Comparison of ENCODE assay signal across 8 cellular contexts in genomic region chr2:199955007-199955338, GRCh38. TPM values are rescaled to one million over a fixed set of nuclear protein-coding genes. Genes with fewer than 3 reads are reported as not detected.
A peak's percentile ranks its signal among the peaks of the same experiment; 100 is the strongest.
DNase-seq lines count a peak whose midpoint lies in the region; TF ChIP-seq lines count a peak whose summit lies in the region.

No MANE protein-coding gene starts in this region.

- no peak overlapping the region for H2AK5ac ChIP-seq in H9 (ENCODE audit: insufficient read length, low read length)

- H3K4me1 Mint-ChIP-seq in H9: peaks cover 25 to 29% of the 10 kb centered on the region in 2 experiments

- H3K14ac ChIP-seq in H9 (ENCODE audit: insufficient read depth, low read length): peak overlapping the region; percentile 86; the same call in 1 of the 2 replicates

- H2BK15ac ChIP-seq in H9 (ENCODE audit: low read depth, low read length): no peak overlapping the region

- H3K79me1 ChIP-seq in H9 (ENCODE audit: insufficient read depth, low read depth, low read length, poor library complexity, severe bottlenecking): peaks cover 8% of the 10 kb centered on the region

- no peak overlapping the region for H4K91ac ChIP-seq in H9 (ENCODE audit: insufficient read length, low read depth, low read length)

- H3K23me2 ChIP-seq in H9 (ENCODE audit: insufficient read length, low read depth, low read length, poor library complexity, severe bottlenecking): peaks cover 8% of the 10 kb centered on the region

- H3K79me2 ChIP-seq in H9 (ENCODE audit: insufficient read depth, low read length): peaks cover 22% of the 10 kb centered on the region; the same call in 1 of the 2 replicates
- H3K79me2 ChIP-seq in MM.1S (ENCODE audit: low read length): peaks cover 77% of the 10 kb centered on the region

- H3K9me3 ChIP-seq in H9 (ENCODE audit: control insufficient read depth, low read depth, low read length): no peaks in the 10 kb centered on the region
- H3K9me3 ChIP-seq in MM.1S (replicated peaks; ENCODE audit: insufficient read depth, low read length): no peaks in the 10 kb centered on the region
- H3K9me3 ChIP-seq in liver (ENCODE audit: control insufficient read depth in 4 of 4, low read length in 3 of 4): no peaks in the 10 kb centered on the region
- H3K9me3 ChIP-seq in tibial artery: no peaks in the 10 kb centered on the region

- no peak overlapping the region for H3K23ac ChIP-seq in H9 (ENCODE audit: insufficient read length, low read depth, low read length)

- H3K27ac ChIP-seq in H9 (ENCODE audit: insufficient read length, low read depth, low read length) (peak overlapping the region; percentile 16), MM.1S (ENCODE audit: low read length) (peak overlapping the region; percentile 84; the same call in 1 of the 2 replicates), brain microvascular endothelial cell (peak overlapping the region; percentile 91), liver (ENCODE audit: low read depth in 1 of 2, low read length in 2 of 2) (peak overlapping the region; percentile 92 to 93), tibial artery (peak overlapping the region; percentile 83 to 89)

- H3K4ac ChIP-seq in H9 (ENCODE audit: low read depth, low read length): no peak overlapping the region

- H3K4me1 ChIP-seq in H9 (ENCODE audit: insufficient read depth, low read length) (peaks cover 3% of the 10 kb centered on the region; the same call in 1 of the 2 replicates), MM.1S (ENCODE audit: low read length) (peaks cover 5% of the 10 kb centered on the region; the same call in 1 of the 2 replicates), liver (ENCODE audit: control insufficient read depth in 4 of 4, insufficient read depth in 4 of 4, low read length in 3 of 4) (peaks cover 5 to 46% (median 27%) of the 10 kb centered on the region in 4 donors), tibial artery (peaks cover 0 to 44% (median 34%) of the 10 kb centered on the region in 4 donors)

- no peak overlapping the region for H2BK5ac ChIP-seq in H9 (ENCODE audit: insufficient read length, low read length)

- H3T11ph ChIP-seq in H9 (ENCODE audit: low read length): no peak overlapping the region

- no peaks in the 10 kb centered on the region for H3K27me3 Mint-ChIP-seq in H9 (ENCODE audit: low read depth)

- H2AFZ ChIP-seq in H9 (ENCODE audit: low read length): peak overlapping the region; percentile 1
- peak overlapping the region; percentile 66 for H2AFZ ChIP-seq in MM.1S (ENCODE audit: low read length)

- peak overlapping the region; percentile 98 for H3K4me3 Mint-ChIP-seq in H9

- H3K56ac ChIP-seq in H9 (ENCODE audit: insufficient read length, low read depth, low read length): no peak overlapping the region

- H4K20me1 ChIP-seq in H9 (ENCODE audit: control insufficient read depth, insufficient read depth, insufficient read length) (no peaks in the 10 kb centered on the region), MM.1S (ENCODE audit: insufficient read depth, low read length) (no peaks in the 10 kb centered on the region)

- H3F3A ChIP-seq in MM.1S (ENCODE audit: insufficient read depth, low read length): no peaks in the 10 kb centered on the region

- H3K4me2 ChIP-seq in H9 (ENCODE audit: insufficient read depth, insufficient read length, low read length): peak overlapping the region; percentile 82
- H3K4me2 ChIP-seq in MM.1S (ENCODE audit: low read depth, low read length): peak overlapping the region; percentile 73; the same call in 1 of the 2 replicates

- no peak overlapping the region for H2BK12ac ChIP-seq in H9 (ENCODE audit: insufficient read length, low read depth, low read length)

- DNase-seq in SIG-M5 treated with dmso at 0.1 percent for 504 hours (lab: John Stamatoyannopoulos, UW; ENCODE audit: unreplicated experiment) (peak; percentile 77), SIG-M5 (lab: John Stamatoyannopoulos, UW) (no peak), H9 (no peak), MM.1S (no peak), brain microvascular endothelial cell (no peak), tibial artery (no peak), HT-29 (ENCODE audit: low spot score) (no peak)

- H3K27ac Mint-ChIP-seq in H9: peak overlapping the region; percentile 99

- H3K27me3 ChIP-seq in H9 (ENCODE audit: insufficient read depth, low read length) (no peaks in the 10 kb centered on the region), MM.1S (replicated peaks; ENCODE audit: insufficient read depth, low read length) (no peaks in the 10 kb centered on the region), brain microvascular endothelial cell (replicated peaks) (no peaks in the 10 kb centered on the region), liver (ENCODE audit: control insufficient read depth in 4 of 4, insufficient read depth in 4 of 4, low read length in 3 of 4) (no peaks in the 10 kb centered on the region), tibial artery (no peaks in the 10 kb centered on the region)

- peak overlapping the region; percentile 52 for H3K18ac ChIP-seq in H9 (ENCODE audit: insufficient read length, low read depth, low read length)

- intact Hi-C loops in tibial artery (cut with DNase I; ENCODE audit: low total_unique reads): no loop called here

- H2BK20ac ChIP-seq in H9 (ENCODE audit: low read depth, low read length, poor library complexity, severe bottlenecking): no peak overlapping the region

- H2BK120ac ChIP-seq in H9 (ENCODE audit: low read depth, low read length, poor library complexity, severe bottlenecking): no peak overlapping the region

- no CpG with 5 or more reads among the region's 13 CpGs for WGBS in H9 (ENCODE audit: extremely low coverage, insufficient read length, low lambda C conversion rate)
- WGBS in liver: under 1% methylated on average over 13 of the region's 13 CpGs

- no peaks in the 10 kb centered on the region for H3K9me2 ChIP-seq in MM.1S (replicated peaks; ENCODE audit: insufficient read depth, low read length)

- no peaks in the 10 kb centered on the region for H3K9me3 Mint-ChIP-seq in H9

- TF ChIP-seq RAD21 in liver (IDR thresholded peaks at IDR 0.05): no peak

- H3K4me3 ChIP-seq in MM.1S (ENCODE audit: low read length) (peak overlapping the region; percentile 87), brain microvascular endothelial cell (ENCODE audit: low read depth, low read length) (peak overlapping the region; percentile 94), liver (ENCODE audit: low read depth in 1 of 3, low read length in 3 of 3) (peak overlapping the region; percentile 84 to 99 (median 96)), tibial artery (peak overlapping the region; percentile 77 to 89)

- peaks cover 4% of the 10 kb centered on the region; the same call in 1 of the 2 replicates for H3K36me3 ChIP-seq in MM.1S (replicated peaks; ENCODE audit: insufficient read depth, low read length)
- peaks cover 8% of the 10 kb centered on the region for H3K36me3 ChIP-seq in brain microvascular endothelial cell (replicated peaks)
- H3K36me3 ChIP-seq in liver (ENCODE audit: control insufficient read depth in 4 of 4, insufficient read depth in 3 of 4, low read depth in 1 of 4, low read length in 3 of 4): peaks cover 6 to 11% (median 8%) of the 10 kb centered on the region in 4 donors
- H3K36me3 ChIP-seq in tibial artery: peaks cover under 1 to 15% (median 9%) of the 10 kb centered on the region in 3 donors

- TF ChIP-seq CTCF in H9 (conservative IDR thresholded peaks at IDR 0.05): no peak
- no peak for TF ChIP-seq CTCF in MM.1S (IDR thresholded peaks at IDR 0.05; ENCODE audit: low read length)
- no peak for TF ChIP-seq CTCF in brain microvascular endothelial cell (IDR thresholded peaks at IDR 0.05; ENCODE audit: low read depth, low read length, missing control alignments)
- TF ChIP-seq CTCF in liver (IDR thresholded peaks at IDR 0.05; ENCODE audit: low read depth, low read length, missing input control): no peak
- TF ChIP-seq CTCF in tibial artery (IDR thresholded peaks at IDR 0.05): no peak

- no peak overlapping the region for H4K5ac ChIP-seq in H9 (ENCODE audit: insufficient read length, low read depth, low read length)

- in situ Hi-C loops in brain microvascular endothelial cell (cut with HindIII; ENCODE audit: low pct_ligation_motif_present, low sequenced_read_pairs): no loop called here

- H3K9ac ChIP-seq in H9 (ENCODE audit: extremely low read depth, insufficient read length, low read length): peak overlapping the region; percentile 93
- peak overlapping the region; percentile 89 for H3K9ac ChIP-seq in MM.1S (ENCODE audit: low read length)
- peak overlapping the region; percentile 72 to 87 for H3K9ac ChIP-seq in liver (ENCODE audit: low read depth in 1 of 2, low read length in 2 of 2)

- peaks cover 19 to 43% (median 36%) of the 10 kb centered on the region in 3 experiments for H3K36me3 Mint-ChIP-seq in H9 (ENCODE audit: insufficient read depth in 1 of 3, low read depth in 3 of 3)

- H4K8ac ChIP-seq in H9 (replicated peaks; ENCODE audit: insufficient read length, low read depth, low read length): no peak overlapping the region

TF ChIP-seq in liver, 16 proteins besides CTCF, POLR2A, EP300 and RAD21:
- TF ChIP-seq HNF4G (IDR thresholded peaks at IDR 0.05) (no peak), MAX (IDR thresholded peaks at IDR 0.05) (peak; percentile 8)
TF ChIP-seq in liver: peak in this region for 1.

RNA-seq across cellular contexts. Expression of gene TYW5, which starts 0.3 kb away (rescaled TPM):
- total RNA-seq in H9 (2021) (16.5 and 17.7 TPM in 2 replicates), liver (1 to 10 TPM; 6.3 to 6.8 TPM)
- polyA plus RNA-seq in liver: 1 to 10 TPM; 2.0 to 3.4 TPM
- total RNA-seq in HT-29 (2014; rRNA removed; shearing (Covaris generic)): 4.3 and 4.4 TPM in 2 replicates

RNA-seq across cellular contexts. Expression of gene MAIP1, which starts 0.4 kb away (rescaled TPM):
- 28.6 and 32.3 TPM in 2 replicates for total RNA-seq in H9 (2021)
- total RNA-seq in liver: 10 to 100 TPM; 23.0 to 23.8 TPM
- 10 to 100 TPM; 33.4 to 40.2 TPM for polyA plus RNA-seq in liver
- total RNA-seq in HT-29 (2014; rRNA removed; shearing (Covaris generic)): 38.3 and 53.6 TPM in 2 replicates

RNA-seq across cellular contexts. Expression of gene C2orf69, which starts 43.9 kb away (rescaled TPM):
- 22.0 and 22.6 TPM in 2 replicates for total RNA-seq in H9 (2021)
- 1 to 10 TPM; 6.3 to 9.1 TPM for total RNA-seq in liver
- polyA plus RNA-seq in liver: 1 to 10 TPM; 4.3 to 6.1 TPM
- total RNA-seq in HT-29 (2014; rRNA removed; shearing (Covaris generic)): 6.4 and 6.8 TPM in 2 replicates

Comparison
In these comparisons a context has a peak if more than half of its experiments do, and no peak if none do; other contexts are left out.
1. H3K27ac ChIP-seq: peak in every context shown above with its lines; median percentile 92 in liver; 91 in brain microvascular endothelial cell; 86 in tibial artery; 84 in MM.1S; 16 in H9.